In the genomic region with DNA sequence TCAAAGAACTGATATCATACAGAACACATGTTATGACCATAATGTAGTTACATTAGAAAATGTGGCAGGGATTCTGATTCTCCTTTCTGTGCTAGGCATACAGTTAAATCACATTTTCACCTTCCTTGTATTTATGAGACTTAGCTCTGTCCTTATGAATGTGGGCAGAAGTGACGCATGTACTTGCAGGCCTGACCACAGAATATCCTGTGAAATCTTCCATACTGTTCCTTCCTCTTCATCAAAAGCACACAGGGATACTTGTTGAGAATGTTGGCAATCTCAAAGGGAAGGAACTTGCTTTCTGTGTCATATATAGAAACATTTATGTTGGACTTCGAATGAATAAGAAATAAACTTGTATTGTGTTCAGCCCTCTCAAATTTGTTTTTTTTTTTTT, we compare ENCODE assay signal across 19 cellular contexts. TPM values are rescaled to one million over a fixed set of nuclear protein-coding genes. Genes with fewer than 3 reads are reported as not detected.
DNase-seq lines count a peak whose midpoint lies in the region; ATAC-seq and TF ChIP-seq lines count a peak whose summit lies in the region.
"Had no signal": no experiment of that assay in that cellular context is flagged by ENCODE, and none has a peak within 500 bp of the region (broad histone marks: within the 10 kb centered on the region; RNA-seq: fewer than 3 reads in every experiment).

No MANE protein-coding gene starts in this region.

- CTCF ChIA-PET in RWPE1 (lab: Yijun Ruan, JAX) = interaction anchor here (0.6 kb wide), 1 partner anchor 76 kb away, joined by 3 read pairs; no protein-coding TSS in a partner anchor

- ATAC-seq in left lung (peak; percentile 49), HG03460 (IDR thresholded peaks at IDR 0.05; ENCODE audit: unreplicated experiment) (no peak)

- POLR2A ChIA-PET in RWPE1 (lab: Yijun Ruan, JAX; ENCODE audit: low non-redundant PET) = no interaction called here

- H3K4me3 ChIP-seq in left lung = no peak overlapping the region
- H3K4me3 ChIP-seq in ascending aorta = no peak overlapping the region
- H3K4me3 ChIP-seq: adrenal gland, neural progenitor cell, suprapubic skin had no signal

- H3K27ac ChIP-seq in left lung (no peak overlapping the region), ascending aorta (no peak overlapping the region), RWPE1 (no peak overlapping the region)
- H3K27ac ChIP-seq: adrenal gland, KMS-11, neural progenitor cell, suprapubic skin had no signal

- TF ChIP-seq CTCF in left lung (IDR thresholded peaks at IDR 0.05) = no peak
- no peak for TF ChIP-seq CTCF in ascending aorta (IDR thresholded peaks at IDR 0.05)
- no peak for TF ChIP-seq CTCF in RWPE1 (conservative IDR thresholded peaks at IDR 0.05; ENCODE audit: low read depth)

- H3K36me3 ChIP-seq in left lung (no peaks in the 10 kb centered on the region), ascending aorta (no peaks in the 10 kb centered on the region)
- H3K36me3 ChIP-seq: adrenal gland, neural progenitor cell, suprapubic skin had no signal

- H3K27me3 ChIP-seq in left lung = no peaks in the 10 kb centered on the region
- H3K27me3 ChIP-seq in ascending aorta = no peaks in the 10 kb centered on the region
- H3K27me3 ChIP-seq: adrenal gland, neural progenitor cell, suprapubic skin had no signal

- H3K9me3 ChIP-seq in left lung (no peaks in the 10 kb centered on the region), ascending aorta (no peaks in the 10 kb centered on the region)
- H3K9me3 ChIP-seq: adrenal gland, suprapubic skin had no signal

- DNase-seq in CD1c-positive myeloid dendritic cell (ENCODE audit: extremely low spot score) (peak; percentile 80), Kasumi-1 (lab: John Stamatoyannopoulos, UW) (peak; percentile 27 to 55), dermis blood vessel endothelial cell (peak; percentile 85), left lung (no peak), ascending aorta (ENCODE audit: low spot score in 2 of 2) (no peak), NCI-H2227 treated with DMSO at 0.1 percent for 48 hours (lab: John Stamatoyannopoulos, UW) (no peak), RWPE1 (ENCODE audit: low spot score) (no peak)
- DNase-seq: ACHN; activated CD4-positive, alpha-beta T cell treated with anti-CD3 and anti-CD28 coated beads, Interleukin-2, amount 50 U/mL, for 1 hour; activated CD8-positive, alpha-beta memory T cell treated with anti-CD3 and anti-CD28 coated beads, Interleukin-2, amount 50 U/mL, for 4 hours; cerebellar nuclear complex; effector memory CD4-positive, alpha-beta T cell; NCI-H1417; NCI-H524 treated with DMSO at 0.1 percent for 48 hours had no signal

- intact Hi-C loops in left lung (cut with DNase I) = no loop called here
- intact Hi-C loops in ascending aorta (cut with DNase I) = no loop called here

- peaks cover 0 to 7% of the 10 kb centered on the region in 2 donors for H3K4me1 ChIP-seq in left lung
- H3K4me1 ChIP-seq in ascending aorta = peaks cover 0 to 4% of the 10 kb centered on the region in 2 donors
- H3K4me1 ChIP-seq: neural progenitor cell had no signal

RNA-seq across cellular contexts. Expression of gene MYOZ2, which starts 17.2 kb away (rescaled TPM):
- total RNA-seq in dermis blood vessel endothelial cell = under 0.01 TPM in 1 of 2 replicates, not detected in the other
- total RNA-seq in left lung = under 1 TPM; 0.29 to 0.39 TPM
- total RNA-seq in ascending aorta = 3.5 TPM
- total RNA-seq: suprapubic skin had no signal

Comparison
In these comparisons a context has a peak if more than half of its experiments do, and no peak if none do; other contexts are left out.
1. DNase-seq: peak in CD1c-positive myeloid dendritic cell (single experiment), Kasumi-1 (2 of 2) and dermis blood vessel endothelial cell (single experiment); none in left lung (0 of 2), ascending aorta (0 of 2), NCI-H2227 treated with DMSO at 0.1 percent for 48 hours (single experiment) and RWPE1 (single experiment).